In the genomic region with DNA sequence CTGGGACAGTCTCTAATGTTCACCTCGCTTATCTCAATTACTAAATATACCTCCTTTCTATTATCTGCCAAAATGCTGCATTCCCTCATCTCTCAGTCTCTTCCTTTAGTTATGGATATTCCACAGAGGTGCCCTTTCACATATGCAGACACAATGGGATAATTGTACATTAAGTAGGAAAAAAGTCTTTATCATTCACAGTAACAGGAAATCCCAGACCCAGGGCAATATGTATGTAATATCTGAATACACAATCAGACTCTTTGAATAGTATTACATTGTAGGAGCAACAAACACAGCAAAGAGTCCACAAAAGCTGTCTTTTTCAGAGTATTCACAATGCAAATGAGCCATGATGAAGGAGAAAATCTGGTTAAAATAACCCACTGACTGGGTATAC, we compare ENCODE assay signal across 26 cellular contexts.
"Had no signal": no experiment of that assay in that cellular context is flagged by ENCODE, and none has a peak within 500 bp of the region (broad histone marks: within the 10 kb centered on the region; RNA-seq: fewer than 3 reads in every experiment).

No MANE protein-coding gene starts in this region.

- H3K4me3 Mint-ChIP-seq: activated naive CD4-positive, alpha-beta T cell treated with anti-CD3 and anti-CD28 coated beads, Interleukin-2, amount 10 ng/mL, durations not matched to agents 7 days and 5 days; effector memory CD8-positive, alpha-beta T cell; immature natural killer cell; naive thymus-derived CD4-positive, alpha-beta T cell; neural crest cell; stimulated activated effector memory CD8-positive, alpha-beta T cell treated with anti-CD3 and anti-CD28 coated beads, Interleukin-12 subunit alpha, Interleukin-12 subunit beta, amount 100 ng/mL, for 72 hours; stimulated activated naive CD8-positive, alpha-beta T cell treated with anti-CD3 and anti-CD28 coated beads, Interleukin-15, amount 100 ng/mL, for 72 hours had no signal

- H3K4me3 ChIP-seq: dorsolateral prefrontal cortex, skin epidermis, thyroid gland had no signal

- H3K27ac Mint-ChIP-seq: activated naive CD4-positive, alpha-beta T cell treated with anti-CD3 and anti-CD28 coated beads, Interleukin-2, amount 10 ng/mL, durations not matched to agents 7 days and 5 days; effector memory CD8-positive, alpha-beta T cell; immature natural killer cell; naive thymus-derived CD4-positive, alpha-beta T cell; progenitor cell of endocrine pancreas; stimulated activated effector memory CD8-positive, alpha-beta T cell treated with anti-CD3 and anti-CD28 coated beads, Interleukin-12 subunit alpha, Interleukin-12 subunit beta, amount 100 ng/mL, for 72 hours; stimulated activated naive CD8-positive, alpha-beta T cell treated with anti-CD3 and anti-CD28 coated beads, Interleukin-15, amount 100 ng/mL, for 72 hours had no signal

- H3K27me3 Mint-ChIP-seq: activated naive CD4-positive, alpha-beta T cell treated with anti-CD3 and anti-CD28 coated beads, Interleukin-2, amount 10 ng/mL, durations not matched to agents 7 days and 5 days; effector memory CD8-positive, alpha-beta T cell; naive thymus-derived CD4-positive, alpha-beta T cell; stimulated activated naive CD8-positive, alpha-beta T cell treated with anti-CD3 and anti-CD28 coated beads, Interleukin-15, amount 100 ng/mL, for 72 hours had no signal

- H3K36me3 Mint-ChIP-seq: activated naive CD4-positive, alpha-beta T cell treated with anti-CD3 and anti-CD28 coated beads, Interleukin-2, amount 10 ng/mL, durations not matched to agents 7 days and 5 days; immature natural killer cell; naive thymus-derived CD4-positive, alpha-beta T cell; stimulated activated effector memory CD8-positive, alpha-beta T cell treated with anti-CD3 and anti-CD28 coated beads, Interleukin-12 subunit alpha, Interleukin-12 subunit beta, amount 100 ng/mL, for 72 hours had no signal

- H3K36me3 ChIP-seq: heart left ventricle, thyroid gland, upper lobe of right lung had no signal

- DNase-seq: activated CD4-positive, alpha-beta T cell treated with anti-CD3 and anti-CD28 coated beads for 4 hours; activated CD4-positive, alpha-beta T cell treated with anti-CD3 and anti-CD28 coated beads, Interleukin-2, amount 50 U/mL, for 48 hours; activated CD4-positive, CD25-positive, alpha-beta regulatory T cell; activated CD8-positive, alpha-beta memory T cell treated with anti-CD3 and anti-CD28 coated beads, Interleukin-2, amount 50 U/mL, for 4 hours; activated gamma-delta T cell; activated naive CD4-positive, alpha-beta T cell treated with anti-CD3 and anti-CD28 coated beads, Interleukin-2, amount 10 ng/mL, durations not matched to agents 7 days and 5 days; activated T-cell treated with anti-CD3 and anti-CD28 coated beads, Interleukin-2, amount 50 U/mL, for 1 hour; dorsolateral prefrontal cortex; effector memory CD8-positive, alpha-beta T cell; heart left ventricle; hypothalamus; immature natural killer cell; kidney; left colon; midbrain; naive thymus-derived CD4-positive, alpha-beta T cell; nucleus accumbens; stimulated activated CD4-positive, alpha-beta T cell treated with anti-CD3 and anti-CD28 coated beads, Interleukin-4, amount 100 ng/mL, for 24 hours; stimulated activated naive CD8-positive, alpha-beta T cell treated with anti-CD3 and anti-CD28 coated beads, Interleukin-15, amount 100 ng/mL, for 72 hours; substantia nigra; thyroid gland; upper lobe of right lung had no signal

- H3K27me3 ChIP-seq: dorsolateral prefrontal cortex, heart left ventricle, thyroid gland, upper lobe of right lung had no signal

- H3K27ac ChIP-seq: dorsolateral prefrontal cortex, thyroid gland, upper lobe of right lung had no signal

- H3K4me1 Mint-ChIP-seq: activated naive CD4-positive, alpha-beta T cell treated with anti-CD3 and anti-CD28 coated beads, Interleukin-2, amount 10 ng/mL, durations not matched to agents 7 days and 5 days; immature natural killer cell; naive thymus-derived CD4-positive, alpha-beta T cell; stimulated activated effector memory CD8-positive, alpha-beta T cell treated with anti-CD3 and anti-CD28 coated beads, Interleukin-12 subunit alpha, Interleukin-12 subunit beta, amount 100 ng/mL, for 72 hours; stimulated activated naive CD8-positive, alpha-beta T cell treated with anti-CD3 and anti-CD28 coated beads, Interleukin-15, amount 100 ng/mL, for 72 hours had no signal

- H3K9me3 ChIP-seq: heart left ventricle, thyroid gland, upper lobe of right lung had no signal

- H3K9me3 Mint-ChIP-seq: activated naive CD4-positive, alpha-beta T cell treated with anti-CD3 and anti-CD28 coated beads, Interleukin-2, amount 10 ng/mL, durations not matched to agents 7 days and 5 days; effector memory CD8-positive, alpha-beta T cell; stimulated activated naive CD8-positive, alpha-beta T cell treated with anti-CD3 and anti-CD28 coated beads, Interleukin-15, amount 100 ng/mL, for 72 hours had no signal

- ATAC-seq: effector memory CD8-positive, alpha-beta T cell; heart left ventricle; left colon; naive thymus-derived CD4-positive, alpha-beta T cell; stimulated activated effector memory CD8-positive, alpha-beta T cell treated with anti-CD3 and anti-CD28 coated beads, Interleukin-12 subunit alpha, Interleukin-12 subunit beta, amount 100 ng/mL, for 72 hours; stimulated activated naive CD8-positive, alpha-beta T cell treated with anti-CD3 and anti-CD28 coated beads, Interleukin-15, amount 100 ng/mL, for 72 hours; upper lobe of right lung had no signal

- H3K4me1 ChIP-seq: heart left ventricle, thyroid gland, upper lobe of right lung had no signal
